Comparison of ENCODE assay signal across 8 cellular contexts in genomic region chr7:142535123-142535779, GRCh38.
DNase-seq lines count a peak whose midpoint lies in the region; ATAC-seq and TF ChIP-seq lines count a peak whose summit lies in the region.

No MANE protein-coding gene starts in this region.

- peak; percentile 95 for ATAC-seq in HG02852 (IDR thresholded peaks at IDR 0.05; ENCODE audit: unreplicated experiment)

- H3K36me3 Mint-ChIP-seq in mesothelial cell of epicardium: no peaks in the 10 kb centered on the region

- H3K27me3 Mint-ChIP-seq in mesothelial cell of epicardium (ENCODE audit: low read depth): peaks cover 5% of the 10 kb centered on the region

- in situ Hi-C loops in GM13976 (cut with MboI; ENCODE audit: low sequenced_read_pairs, unreplicated experiment): no loop called here

- H3K4me1 Mint-ChIP-seq in mesothelial cell of epicardium: peaks cover 3% of the 10 kb centered on the region

- TF ChIP-seq CTCF in GM13976 (IDR thresholded peaks at IDR 0.05; ENCODE audit: borderline replicate concordance, control extremely low read depth, extremely low read depth, insufficient read depth, missing control alignments) (peak; percentile 81), mesothelial cell of epicardium (IDR thresholded peaks at IDR 0.05; ENCODE audit: unreplicated experiment) (peak; percentile 35)

- H3K9me3 Mint-ChIP-seq in mesothelial cell of epicardium: no peaks in the 10 kb centered on the region

- DNase-seq in A172 (ENCODE audit: low spot score): peak; percentile 85
- peak; percentile 57 for DNase-seq in GM13976 (ENCODE audit: low spot score)
- peak; percentile 36 to 69 for DNase-seq in NCI-H1930 (lab: John Stamatoyannopoulos, UW)
- peak; percentile 65 for DNase-seq in activated CD4-positive, CD25-positive, alpha-beta regulatory T cell treated with anti-CD3 and anti-CD28 coated beads, Interleukin-2, amount 50 U/mL, for 72 hours
- peak; percentile 23 for DNase-seq in cerebellum (ENCODE audit: low spot score)
- DNase-seq in mesothelial cell of epicardium (ENCODE audit: low spot score in 2 of 2, unreplicated experiment in 2 of 2): peak in 1 of 2 experiments; percentile 71
- peak; percentile 25 to 50 for DNase-seq in stimulated activated CD8-positive, alpha-beta memory T cell treated with anti-CD3 and anti-CD28 coated beads, Interleukin-4, amount 100 ng/mL, for 4 hours (ENCODE audit: low read depth in 2 of 2, low spot score in 1 of 2)

- peak overlapping the region; percentile 0 for H3K4me3 Mint-ChIP-seq in mesothelial cell of epicardium

- no peak overlapping the region for H3K27ac Mint-ChIP-seq in mesothelial cell of epicardium
